Comparison of ENCODE assay signal across 29 cellular contexts in genomic region chr21:32167513-32167912, GRCh38.
DNase-seq lines count a peak whose midpoint lies in the region; TF ChIP-seq lines count a peak whose summit lies in the region.
"Had no signal": no experiment of that assay in that cellular context is flagged by ENCODE, and none has a peak within 500 bp of the region (broad histone marks: within the 10 kb centered on the region; RNA-seq: fewer than 3 reads in every experiment).

No MANE protein-coding gene starts in this region.

- no peak overlapping the region for H3K27ac ChIP-seq in HEK293 (ENCODE audit: extremely low read depth, low read depth, low read length)
- H3K27ac ChIP-seq: 22Rv1; A549; BLaER1; BLaER1 treated with 17β-estradiol and CSF1 and Interleukin-3, amounts not matched to agents 10 nM and 100 nM; C4-2B had no signal

- no peak overlapping the region for H3K4me3 ChIP-seq in HEK293 (ENCODE audit: low read depth, low read length)
- H3K4me3 ChIP-seq: A549; BLaER1; BLaER1 treated with 17β-estradiol and CSF1 and Interleukin-3, amounts not matched to agents 10 nM and 100 nM had no signal

- no peak for DNase-seq in activated CD4-positive, alpha-beta memory T cell treated with anti-CD3 and anti-CD28 coated beads for 36 hours
- DNase-seq: 8988T; ACHN; AML-193; BE2C; C1 segment of cervical spinal cord; Caco-2; Calu3; CD4-positive, alpha-beta memory T cell; CD4-positive, alpha-beta T cell; CD4-positive, CD25-positive, alpha-beta regulatory T cell; CD8-positive, alpha-beta memory T cell; CD8-positive, alpha-beta T cell; COR-L47; DMS 273 treated with DMSO at 0.1 percent for 48 hours; DMS153; DMS53; DMS79; DMS79 treated with DMSO at 0.1 percent for 48 hours; DND-41; EL had no signal

- H3K4me1 ChIP-seq in HEK293 (ENCODE audit: control insufficient read depth, insufficient read depth, low read length) = no peaks in the 10 kb centered on the region
- H3K4me1 ChIP-seq: A549; BLaER1; BLaER1 treated with 17β-estradiol and CSF1 and Interleukin-3, amounts not matched to agents 10 nM and 100 nM; Caco-2 had no signal

- H3K9me3 ChIP-seq in HEK293 (ENCODE audit: control insufficient read depth, insufficient read depth, low read depth, low read length) = no peaks in the 10 kb centered on the region
- H3K9me3 ChIP-seq: A549; BE2C; BLaER1; BLaER1 treated with 17β-estradiol and CSF1 and Interleukin-3, amounts not matched to agents 10 nM and 100 nM; Caco-2 had no signal

- H3K27ac Mint-ChIP-seq in activated CD4-positive, alpha-beta memory T cell treated with anti-CD3 and anti-CD28 coated beads for 36 hours = no peak overlapping the region
- H3K27ac Mint-ChIP-seq: B cell; CD14-positive monocyte; CD4-positive, alpha-beta memory T cell; CD4-positive, alpha-beta T cell; CD4-positive, CD25-positive, alpha-beta regulatory T cell; CD8-positive, alpha-beta memory T cell; CD8-positive, alpha-beta T cell had no signal

- POLR2A ChIA-PET in HEK293 (lab: Yijun Ruan, JAX) = no interaction called here
- POLR2A ChIA-PET in activated CD4-positive, alpha-beta memory T cell treated with anti-CD3 and anti-CD28 coated beads for 36 hours (lab: Charles Lee) = no interaction called here

- H3K27me3 Mint-ChIP-seq in activated CD4-positive, alpha-beta memory T cell treated with anti-CD3 and anti-CD28 coated beads for 36 hours = peaks cover 28% of the 10 kb centered on the region

- H3K4me3 Mint-ChIP-seq in activated CD4-positive, alpha-beta memory T cell treated with anti-CD3 and anti-CD28 coated beads for 36 hours = no peak overlapping the region
- H3K4me3 Mint-ChIP-seq: B cell; CD14-positive monocyte; CD4-positive, alpha-beta memory T cell; CD4-positive, alpha-beta T cell; CD4-positive, CD25-positive, alpha-beta regulatory T cell; CD8-positive, alpha-beta memory T cell; CD8-positive, alpha-beta T cell had no signal

- TF ChIP-seq CTCF in HEK293 (tag by site-specific recombination; IDR thresholded peaks at IDR 0.05) = no peak

- H3K36me3 Mint-ChIP-seq in activated CD4-positive, alpha-beta memory T cell treated with anti-CD3 and anti-CD28 coated beads for 36 hours = no peaks in the 10 kb centered on the region
- H3K36me3 Mint-ChIP-seq: CD14-positive monocyte; CD4-positive, alpha-beta memory T cell; CD4-positive, CD25-positive, alpha-beta regulatory T cell; CD8-positive, alpha-beta memory T cell; CD8-positive, alpha-beta T cell had no signal

- CTCF ChIA-PET in HEK293 (lab: Yijun Ruan, JAX) = no interaction called here
- CTCF ChIA-PET in activated CD4-positive, alpha-beta memory T cell treated with anti-CD3 and anti-CD28 coated beads for 36 hours (lab: Charles Lee) = no interaction called here

- no peaks in the 10 kb centered on the region for H3K9me3 Mint-ChIP-seq in activated CD4-positive, alpha-beta memory T cell treated with anti-CD3 and anti-CD28 coated beads for 36 hours
- H3K9me3 Mint-ChIP-seq: CD4-positive, alpha-beta T cell; CD8-positive, alpha-beta T cell had no signal

- no peaks in the 10 kb centered on the region for H3K36me3 ChIP-seq in HEK293 (ENCODE audit: control insufficient read depth in 2 of 2, insufficient read depth in 1 of 2, low read length in 2 of 2)
- H3K36me3 ChIP-seq: BE2C; BLaER1; BLaER1 treated with 17β-estradiol and CSF1 and Interleukin-3, amounts not matched to agents 10 nM and 100 nM had no signal

- H3K4me1 Mint-ChIP-seq in activated CD4-positive, alpha-beta memory T cell treated with anti-CD3 and anti-CD28 coated beads for 36 hours (ENCODE audit: low read depth) = no peaks in the 10 kb centered on the region
- H3K4me1 Mint-ChIP-seq: B cell; CD14-positive monocyte; CD4-positive, alpha-beta memory T cell; CD4-positive, CD25-positive, alpha-beta regulatory T cell; CD8-positive, alpha-beta memory T cell had no signal

- intact Hi-C loops in activated CD4-positive, alpha-beta memory T cell treated with anti-CD3 and anti-CD28 coated beads for 36 hours (cut with micrococcal nuclease) = no loop called here

TF ChIP-seq in HEK293, 187 proteins besides CTCF, POLR2A, EP300 and RAD21:
- TF ChIP-seq ZNF558 (tag by site-specific recombination; IDR thresholded peaks at IDR 0.05) (peak; percentile 96), ZNF48 (tag by site-specific recombination; IDR thresholded peaks at IDR 0.05) (no peak)
TF ChIP-seq in HEK293: peak in this region for 1.
